2 cellular contexts compared by ENCODE assay signal in the genomic region with DNA sequence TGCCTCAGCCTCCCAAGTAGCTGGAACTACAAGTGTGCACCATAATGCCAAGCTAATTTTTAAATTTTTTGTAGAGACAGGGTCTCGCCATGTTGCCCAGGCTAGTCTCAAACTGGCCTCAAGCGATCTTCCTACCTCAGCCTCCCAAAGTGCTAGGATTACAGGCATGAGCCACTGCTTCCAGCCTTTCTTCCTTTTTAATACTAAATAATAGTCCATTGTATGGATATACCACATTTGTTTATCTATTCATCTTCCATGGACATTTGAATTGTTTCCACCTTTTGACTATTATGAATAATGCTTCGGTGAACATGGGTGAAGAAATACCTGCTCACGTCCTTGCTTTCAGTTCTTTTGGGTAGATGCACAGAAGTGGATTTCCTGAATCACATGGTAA.
TF ChIP-seq lines count a peak whose summit lies in the region.

No MANE protein-coding gene starts in this region.

TF ChIP-seq in SK-N-SH treated with all-trans-retinoic acid at 6 μM for 48 hours, 23 proteins besides CTCF, POLR2A, EP300 and RAD21 (continued from another document):
- TF ChIP-seq, protein P1, sequence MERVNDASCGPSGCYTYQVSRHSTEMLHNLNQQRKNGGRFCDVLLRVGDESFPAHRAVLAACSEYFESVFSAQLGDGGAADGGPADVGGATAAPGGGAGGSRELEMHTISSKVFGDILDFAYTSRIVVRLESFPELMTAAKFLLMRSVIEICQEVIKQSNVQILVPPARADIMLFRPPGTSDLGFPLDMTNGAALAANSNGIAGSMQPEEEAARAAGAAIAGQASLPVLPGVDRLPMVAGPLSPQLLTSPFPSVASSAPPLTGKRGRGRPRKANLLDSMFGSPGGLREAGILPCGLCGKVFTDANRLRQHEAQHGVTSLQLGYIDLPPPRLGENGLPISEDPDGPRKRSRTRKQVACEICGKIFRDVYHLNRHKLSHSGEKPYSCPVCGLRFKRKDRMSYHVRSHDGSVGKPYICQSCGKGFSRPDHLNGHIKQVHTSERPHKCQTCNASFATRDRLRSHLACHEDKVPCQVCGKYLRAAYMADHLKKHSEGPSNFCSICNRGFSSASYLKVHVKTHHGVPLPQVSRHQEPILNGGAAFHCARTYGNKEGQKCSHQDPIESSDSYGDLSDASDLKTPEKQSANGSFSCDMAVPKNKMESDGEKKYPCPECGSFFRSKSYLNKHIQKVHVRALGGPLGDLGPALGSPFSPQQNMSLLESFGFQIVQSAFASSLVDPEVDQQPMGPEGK (CRISPR knock-in tag; IDR thresholded peaks at IDR 0.05; ENCODE audit: borderline replicate concordance), result no peak

TF ChIP-seq in SK-N-SH, 30 proteins besides CTCF, POLR2A, EP300 and RAD21 (continued from another document):
- TF ChIP-seq TCF12 (IDR thresholded peaks at IDR 0.05) (no peak), FOXM1 (IDR thresholded peaks at IDR 0.05; ENCODE audit: low read depth) (no peak), FOXJ3 (CRISPR knock-in tag; IDR thresholded peaks at IDR 0.05) (no peak), YY1 (IDR thresholded peaks at IDR 0.05; ENCODE audit: low read depth) (no peak)
